In genomic region chr2:216492951-216493685, GRCh38 we compare ENCODE assay signal across 11 cellular contexts. TPM values are rescaled to one million over a fixed set of nuclear protein-coding genes. Genes with fewer than 3 reads are reported as not detected.
A peak's percentile ranks its signal among the peaks of the same experiment; 100 is the strongest.
DNase-seq lines count a peak whose midpoint lies in the region; TF ChIP-seq lines count a peak whose summit lies in the region.
"Had no signal": no experiment of that assay in that cellular context is flagged by ENCODE, and none has a peak within 500 bp of the region (broad histone marks: within the 10 kb centered on the region; RNA-seq: fewer than 3 reads in every experiment).

No MANE protein-coding gene starts in this region.

- peaks cover 0 to 4% of the 10 kb centered on the region in 2 donors for H3K36me3 Mint-ChIP-seq in CD14-positive monocyte
- no peaks in the 10 kb centered on the region for H3K36me3 Mint-ChIP-seq in neural crest cell (ENCODE audit: low read depth)
- peaks cover 6% of the 10 kb centered on the region for H3K36me3 Mint-ChIP-seq in Caco-2 (ENCODE audit: insufficient read depth, unreplicated experiment)

- H3K36me3 ChIP-seq in Caco-2 (ENCODE audit: control insufficient read depth, insufficient read depth, low read length) (no peaks in the 10 kb centered on the region), testis (ENCODE audit: low read depth, missing control alignments) (no peaks in the 10 kb centered on the region)
- H3K36me3 ChIP-seq: suprapubic skin had no signal

- TF ChIP-seq CTCF in CD14-positive monocyte (IDR thresholded peaks at IDR 0.05) (no peak), neural crest cell (conservative IDR thresholded peaks at IDR 0.05) (no peak), Caco-2 (IDR thresholded peaks at IDR 0.05; ENCODE audit: insufficient read depth in 1 of 2, low read depth in 1 of 2, low read length in 1 of 2, severe bottlenecking in 1 of 2, unreplicated experiment in 1 of 2) (no peak), testis (IDR thresholded peaks at IDR 0.05) (no peak)

- POLR2A ChIA-PET in Caco-2 (lab: Charles Lee) = no interaction called here

- no peak for TF ChIP-seq POLR2A in testis (IDR thresholded peaks at IDR 0.05)

- DNase-seq in CD14-positive monocyte (ENCODE audit: low spot score) = no peak
- DNase-seq in LHCN-M2 (ENCODE audit: low read depth) = peak; percentile 54
- DNase-seq in caudate nucleus (lab: John Stamatoyannopoulos, UW) = peak in 37 of 61 donors; percentile 4 to 80 (median 32)
- no peak for DNase-seq in neural crest cell (ENCODE audit: low read depth, low spot score)
- no peak for DNase-seq in ecto neural progenitor cell (ENCODE audit: low spot score)
- no peak for DNase-seq in Caco-2
- no peak for DNase-seq in testis
- DNase-seq in NCI-H2081 treated with DMSO at 0.1 percent for 48 hours (lab: John Stamatoyannopoulos, UW) = no peak
- DNase-seq: GF-D8, retina had no signal

- H3K27me3 ChIP-seq in Caco-2 (replicated peaks; ENCODE audit: control insufficient read depth, insufficient read depth, low read length) (no peaks in the 10 kb centered on the region), testis (no peaks in the 10 kb centered on the region)
- H3K27me3 ChIP-seq: suprapubic skin had no signal

- H3K9me3 ChIP-seq in Caco-2 (no peaks in the 10 kb centered on the region), testis (no peaks in the 10 kb centered on the region)
- H3K9me3 ChIP-seq: suprapubic skin had no signal

- H3K4me3 ChIP-seq in Caco-2 (ENCODE audit: low read depth, low read length) (no peak overlapping the region), testis (no peak overlapping the region)
- H3K4me3 ChIP-seq: suprapubic skin had no signal

- CTCF ChIA-PET in Caco-2 (lab: Charles Lee) = no interaction called here

- no peak overlapping the region for H3K4me3 Mint-ChIP-seq in CD14-positive monocyte
- H3K4me3 Mint-ChIP-seq in neural crest cell = peak overlapping the region; percentile 8
- no peak overlapping the region for H3K4me3 Mint-ChIP-seq in Caco-2 (ENCODE audit: unreplicated experiment)

- peak overlapping the region; percentile 85 for H3K27ac ChIP-seq in caudate nucleus (ENCODE audit: low read depth, low read length)
- H3K27ac ChIP-seq in testis = no peak overlapping the region
- H3K27ac ChIP-seq: suprapubic skin had no signal

- BruUV-seq in Caco-2 (replicated peaks; lab: Mats Ljungman, UMichigan) = no TSS peak

- peaks cover 76% of the 10 kb centered on the region for H3K4me1 Mint-ChIP-seq in CD14-positive monocyte
- H3K4me1 Mint-ChIP-seq in neural crest cell = peaks cover 19% of the 10 kb centered on the region
- no peaks in the 10 kb centered on the region for H3K4me1 Mint-ChIP-seq in Caco-2 (ENCODE audit: low read depth, unreplicated experiment)

- H3K4me1 ChIP-seq in Caco-2 (no peaks in the 10 kb centered on the region; the same call in 1 of the 2 replicates), testis (peaks cover 8% of the 10 kb centered on the region)

- H3K27ac Mint-ChIP-seq in CD14-positive monocyte = peak overlapping the region in 5 of 7 donors; percentile 23 to 70 (median 27)
- no peak overlapping the region for H3K27ac Mint-ChIP-seq in neural crest cell (ENCODE audit: unreplicated experiment)
- H3K27ac Mint-ChIP-seq in Caco-2 (ENCODE audit: unreplicated experiment) = no peak overlapping the region

- H3K27me3 Mint-ChIP-seq in CD14-positive monocyte (ENCODE audit: low read depth in 3 of 3) (no peaks in the 10 kb centered on the region), neural crest cell (ENCODE audit: low read depth) (no peaks in the 10 kb centered on the region), Caco-2 (ENCODE audit: insufficient read depth, unreplicated experiment) (no peaks in the 10 kb centered on the region)

- intact Hi-C loops in CD14-positive monocyte (cut with micrococcal nuclease) (no loop called here), Caco-2 (cut with micrococcal nuclease; ENCODE audit: unreplicated experiment) (loop anchor here (10.0 kb wide), 1 partner anchor 378 kb away; no protein-coding TSS in a partner anchor), testis (cut with DNase I; ENCODE audit: low total_unique reads) (no loop called here)

- H3K9me3 Mint-ChIP-seq in CD14-positive monocyte = peaks cover 0 to 2% (median 0%) of the 10 kb centered on the region in 7 donors
- H3K9me3 Mint-ChIP-seq in neural crest cell = no peaks in the 10 kb centered on the region
- H3K9me3 Mint-ChIP-seq in Caco-2 (ENCODE audit: unreplicated experiment) = no peaks in the 10 kb centered on the region

- 47 to 48% methylated on average over 5 of the region's 5 CpGs for WGBS in testis, 2 donors

RNA-seq across cellular contexts. Expression of gene RPL37A, which starts 5.5 kb away (rescaled TPM):
- polyA plus RNA-seq in CD14-positive monocyte = 1,000 to 10,000 TPM; 1,504 to 1,597 TPM
- total RNA-seq in LHCN-M2 (2014; rRNA removed) = 829 and 905 TPM in 2 replicates
- 5,692 TPM for polyA plus RNA-seq in LHCN-M2 (2012)
- total RNA-seq in neural crest cell = 3,339 and 3,393 TPM in 2 replicates
- 2,873 and 2,887 TPM in 2 replicates for total RNA-seq in Caco-2 (2022)
- total RNA-seq in testis = 1,000 to 10,000 TPM in 1 of 2 donors, 100 to 1,000 TPM in 1; 806 to 1,188 TPM
- 2,664 TPM for polyA plus RNA-seq in testis (ENCODE audit: insufficient read depth, low read depth, low replicate concordance)

Comparison
In these comparisons a context has a peak if more than half of its experiments do, and no peak if none do; other contexts are left out.
1. DNase-seq: peak in LHCN-M2 (single experiment) and caudate nucleus (37 of 61); none in CD14-positive monocyte (single experiment), neural crest cell (single experiment), ecto neural progenitor cell (single experiment), Caco-2 (0 of 2), testis (single experiment) and NCI-H2081 treated with DMSO at 0.1 percent for 48 hours (single experiment).
2. H3K27ac Mint-ChIP-seq: peak in CD14-positive monocyte (5 of 7); none in neural crest cell (single experiment) and Caco-2 (single experiment).